14 cellular contexts compared by ENCODE assay signal in the genomic region with DNA sequence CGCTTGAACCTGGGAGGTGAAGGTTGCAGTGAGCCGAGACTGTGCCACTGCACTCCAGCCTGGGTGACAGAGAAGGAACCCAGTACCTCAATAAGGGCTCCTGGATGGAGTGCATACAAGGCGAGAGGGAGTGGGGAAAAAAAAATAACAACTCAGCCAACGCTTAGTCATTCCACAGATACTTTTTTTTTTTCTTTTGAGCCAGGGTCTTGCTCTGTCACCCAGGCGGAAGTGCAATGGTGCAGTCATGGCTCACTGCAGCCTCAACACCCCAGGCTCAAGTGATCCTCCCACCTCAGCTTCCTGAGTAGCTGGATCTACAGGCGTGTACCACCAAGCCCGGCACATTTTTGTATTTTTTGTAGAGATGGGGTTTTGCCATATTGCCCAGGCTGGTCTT. TPM values are rescaled to one million over a fixed set of nuclear protein-coding genes. Genes with fewer than 3 reads are reported as not detected.
DNase-seq lines count a peak whose midpoint lies in the region; ATAC-seq, FAIRE-seq and TF ChIP-seq lines count a peak whose summit lies in the region.
"Had no signal": no experiment of that assay in that cellular context is flagged by ENCODE, and none has a peak within 500 bp of the region (broad histone marks: within the 10 kb centered on the region; RNA-seq: fewer than 3 reads in every experiment).

No MANE protein-coding gene starts in this region.

- H3K9me3 Mint-ChIP-seq in activated B cell treated with CpG ODN at 0.5 μM for 24 hours: no peaks in the 10 kb centered on the region
- H3K9me3 Mint-ChIP-seq in activated T-helper 1 cell treated with anti-CD3 and anti-CD28 coated beads, Interleukin-12 subunit alpha, Interleukin-12 subunit beta, Interleukin-2, Interleukin-4 antibody, amounts not matched to agents 30 ng/mL and 10 ng/mL and 1 ng/mL, durations not matched to agents 14 hours and 24 hours and 36 hours: no peaks in the 10 kb centered on the region
- H3K9me3 Mint-ChIP-seq: T-helper 1 cell treated with Interleukin-12 subunit alpha and Interleukin-12 subunit beta and Interleukin-4 antibody, amounts not matched to agents 30 μg/mL and 1 μg/mL, for 36 hours had no signal

- peaks cover 23% of the 10 kb centered on the region for H3K4me1 Mint-ChIP-seq in activated B cell treated with CpG ODN at 0.5 μM for 24 hours
- no peaks in the 10 kb centered on the region for H3K4me1 Mint-ChIP-seq in activated T-helper 1 cell treated with anti-CD3 and anti-CD28 coated beads, Interleukin-12 subunit alpha, Interleukin-12 subunit beta, Interleukin-2, Interleukin-4 antibody, amounts not matched to agents 30 ng/mL and 10 ng/mL and 1 ng/mL, durations not matched to agents 14 hours and 24 hours and 36 hours (ENCODE audit: low read depth)

- H3K36me3 Mint-ChIP-seq in activated B cell treated with CpG ODN at 0.5 μM for 24 hours (ENCODE audit: low read depth): no peaks in the 10 kb centered on the region
- H3K36me3 Mint-ChIP-seq in activated T-helper 1 cell treated with anti-CD3 and anti-CD28 coated beads, Interleukin-12 subunit alpha, Interleukin-12 subunit beta, Interleukin-2, Interleukin-4 antibody, amounts not matched to agents 30 ng/mL and 10 ng/mL and 1 ng/mL, durations not matched to agents 14 hours and 24 hours and 36 hours (ENCODE audit: low read depth): no peaks in the 10 kb centered on the region

- no peak for TF ChIP-seq POLR2A in GM12891 (IDR thresholded peaks at IDR 0.05; ENCODE audit: low read depth, low read length)

- no peak for FAIRE-seq in GM12891 (lab: Jason Lieb, UNC)
- FAIRE-seq: small intestine had no signal

- no peak for TF ChIP-seq CTCF in activated B cell treated with CpG ODN at 0.5 μM for 24 hours (IDR thresholded peaks at IDR 0.05)

- H3K4me3 Mint-ChIP-seq in activated B cell treated with CpG ODN at 0.5 μM for 24 hours: no peak overlapping the region
- no peak overlapping the region for H3K4me3 Mint-ChIP-seq in activated T-helper 1 cell treated with anti-CD3 and anti-CD28 coated beads, Interleukin-12 subunit alpha, Interleukin-12 subunit beta, Interleukin-2, Interleukin-4 antibody, amounts not matched to agents 30 ng/mL and 10 ng/mL and 1 ng/mL, durations not matched to agents 14 hours and 24 hours and 36 hours
- H3K4me3 Mint-ChIP-seq: T-helper 1 cell treated with Interleukin-12 subunit alpha and Interleukin-12 subunit beta and Interleukin-4 antibody, amounts not matched to agents 30 μg/mL and 1 μg/mL, for 36 hours had no signal

- DNase-seq in EL: peak; percentile 81
- no peak for DNase-seq in activated B cell treated with CpG ODN at 0.5 μM for 24 hours
- DNase-seq in left kidney (ENCODE audit: low read depth, low spot score): peak; percentile 55
- no peak for DNase-seq in DMS 273 (lab: John Stamatoyannopoulos, UW; ENCODE audit: unreplicated experiment)
- no peak for DNase-seq in cerebellar cortex (ENCODE audit: low spot score)
- DNase-seq in activated T-helper 1 cell treated with anti-CD3 and anti-CD28 coated beads, Interleukin-12 subunit alpha, Interleukin-12 subunit beta, Interleukin-2, Interleukin-4 antibody, amounts not matched to agents 30 ng/mL and 10 ng/mL and 1 ng/mL, durations not matched to agents 14 hours and 24 hours and 36 hours (ENCODE audit: low spot score): no peak
- DNase-seq in GM12891 (ENCODE audit: insufficient read length, low spot score): no peak
- DNase-seq: colonic mucosa; heart right ventricle; NCI-H1436 treated with DMSO at 0.1 percent for 48 hours; NK-92 treated with Interleukin-12 subunit alpha and Interleukin-12 subunit beta, amount 100 ng/mL, for 24 hours; small intestine had no signal

- CTCF ChIA-PET in activated B cell treated with CpG ODN at 0.5 μM for 24 hours (lab: Charles Lee): no interaction called here

- peaks cover 4% of the 10 kb centered on the region for H3K27me3 Mint-ChIP-seq in activated B cell treated with CpG ODN at 0.5 μM for 24 hours
- H3K27me3 Mint-ChIP-seq in activated T-helper 1 cell treated with anti-CD3 and anti-CD28 coated beads, Interleukin-12 subunit alpha, Interleukin-12 subunit beta, Interleukin-2, Interleukin-4 antibody, amounts not matched to agents 30 ng/mL and 10 ng/mL and 1 ng/mL, durations not matched to agents 14 hours and 24 hours and 36 hours (ENCODE audit: insufficient read depth): peaks cover 10% of the 10 kb centered on the region

- ATAC-seq in HG02759 (IDR thresholded peaks at IDR 0.05; ENCODE audit: unreplicated experiment): peak; percentile 66
- peak; percentile 58 for ATAC-seq in activated B cell treated with CpG ODN at 0.5 μM for 24 hours (ENCODE audit: low read depth)

- no peak overlapping the region for H3K27ac Mint-ChIP-seq in activated B cell treated with CpG ODN at 0.5 μM for 24 hours
- H3K27ac Mint-ChIP-seq in activated T-helper 1 cell treated with anti-CD3 and anti-CD28 coated beads, Interleukin-12 subunit alpha, Interleukin-12 subunit beta, Interleukin-2, Interleukin-4 antibody, amounts not matched to agents 30 ng/mL and 10 ng/mL and 1 ng/mL, durations not matched to agents 14 hours and 24 hours and 36 hours: no peak overlapping the region
- H3K27ac Mint-ChIP-seq: T-helper 1 cell treated with Interleukin-12 subunit alpha and Interleukin-12 subunit beta and Interleukin-4 antibody, amounts not matched to agents 30 μg/mL and 1 μg/mL, for 36 hours had no signal

- intact Hi-C loops in activated B cell treated with CpG ODN at 0.5 μM for 24 hours (cut with micrococcal nuclease): no loop called here
- intact Hi-C loops in activated T-helper 1 cell treated with anti-CD3 and anti-CD28 coated beads, Interleukin-12 subunit alpha, Interleukin-12 subunit beta, Interleukin-2, Interleukin-4 antibody, amounts not matched to agents 30 ng/mL and 10 ng/mL and 1 ng/mL, durations not matched to agents 14 hours and 24 hours and 36 hours (cut with micrococcal nuclease): no loop called here

- POLR2A ChIA-PET in activated B cell treated with CpG ODN at 0.5 μM for 24 hours (lab: Charles Lee): no interaction called here

TF ChIP-seq in GM12891, 5 proteins besides CTCF, POLR2A, EP300 and RAD21:
- no peak for TF ChIP-seq POU2F2 (IDR thresholded peaks at IDR 0.05; ENCODE audit: low read depth, low read length)
- no peak for TF ChIP-seq SPI1 (IDR thresholded peaks at IDR 0.05; ENCODE audit: low read depth, low read length)
- TF ChIP-seq TAF1 (IDR thresholded peaks at IDR 0.05; ENCODE audit: low read depth, low read length): no peak
- no peak for TF ChIP-seq PAX5 (IDR thresholded peaks at IDR 0.05; ENCODE audit: insufficient read depth, low read length, severe bottlenecking)
- TF ChIP-seq POLR2AphosphoS5 (IDR thresholded peaks at IDR 0.05; ENCODE audit: low read depth, low read length): no peak

RNA-seq across cellular contexts. Expression of a gene that starts 59.5 kb away (rescaled TPM):
- not detected in 2 replicates for total RNA-seq in activated B cell treated with CpG ODN at 0.5 μM for 24 hours
- 0.12 and 0.16 TPM in 2 replicates for total RNA-seq in activated T-helper 1 cell treated with anti-CD3 and anti-CD28 coated beads, Interleukin-12 subunit alpha, Interleukin-12 subunit beta, Interleukin-2, Interleukin-4 antibody, amounts not matched to agents 30 ng/mL and 10 ng/mL and 1 ng/mL, durations not matched to agents 14 hours and 24 hours and 36 hours
- 0.21 TPM for polyA plus RNA-seq in GM12891 (2012; ENCODE audit: low read depth, missing spikeins)

Comparison
In these comparisons a context has a peak if more than half of its experiments do, and no peak if none do; other contexts are left out.
1. DNase-seq: peak in EL (single experiment) and left kidney (single experiment); none in activated B cell treated with CpG ODN at 0.5 μM for 24 hours (single experiment), DMS 273 (single experiment), cerebellar cortex (single experiment), activated T-helper 1 cell treated with anti-CD3 and anti-CD28 coated beads, Interleukin-12 subunit alpha, Interleukin-12 subunit beta, Interleukin-2, Interleukin-4 antibody, amounts not matched to agents 30 ng/mL and 10 ng/mL and 1 ng/mL, durations not matched to agents 14 hours and 24 hours and 36 hours (single experiment) and GM12891 (single experiment).